16 cellular contexts compared by ENCODE assay signal in the genomic region with DNA sequence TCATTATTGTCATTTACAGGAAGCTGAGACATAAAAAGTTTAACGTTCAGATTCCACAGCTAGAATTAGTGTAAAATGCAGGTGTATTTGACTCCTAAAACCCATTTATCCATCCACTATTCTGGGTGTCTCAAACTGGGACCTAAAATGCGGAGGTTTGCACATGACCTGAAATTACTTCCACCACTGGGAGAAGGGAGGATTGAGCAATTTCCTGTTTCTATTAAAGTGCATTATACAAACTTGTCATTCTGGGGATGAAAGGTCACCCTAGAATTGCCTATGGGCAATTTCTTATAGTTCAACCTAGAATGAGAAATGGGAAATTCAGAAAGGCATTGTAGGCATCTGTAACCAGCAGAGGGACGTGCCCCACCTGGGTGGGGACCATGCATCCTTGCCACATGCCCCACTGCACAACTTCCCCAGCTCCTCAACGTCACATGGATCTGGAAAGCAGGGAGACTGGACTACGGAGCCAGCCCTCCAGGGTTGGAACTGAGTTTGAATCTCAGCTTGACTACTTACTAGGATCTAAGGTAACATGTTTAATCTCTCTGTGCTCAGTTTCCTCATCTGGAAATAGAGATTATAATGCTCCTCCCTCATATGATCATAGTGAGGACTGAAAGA. TPM values are rescaled to one million over a fixed set of nuclear protein-coding genes. Genes with fewer than 3 reads are reported as not detected.
DNase-seq lines count a peak whose midpoint lies in the region; ATAC-seq and TF ChIP-seq lines count a peak whose summit lies in the region.
"Had no signal": no experiment of that assay in that cellular context is flagged by ENCODE, and none has a peak within 500 bp of the region (broad histone marks: within the 10 kb centered on the region; RNA-seq: fewer than 3 reads in every experiment).

No MANE protein-coding gene starts in this region.

- H3K27ac Mint-ChIP-seq in nephron, result no peak overlapping the region

- peaks cover 6% of the 10 kb centered on the region for H3K36me3 Mint-ChIP-seq in nephron (ENCODE audit: low read depth)
- H3K36me3 Mint-ChIP-seq: naive thymus-derived CD8-positive, alpha-beta T cell had no signal

- H3K4me3 ChIP-seq in body of pancreas, result no peak overlapping the region
- H3K4me3 ChIP-seq: esophagus squamous epithelium, HAP-1, K562, smooth muscle cell had no signal

- H3K4me1 ChIP-seq in body of pancreas, result peaks cover 6% of the 10 kb centered on the region
- H3K4me1 ChIP-seq: HAP-1 had no signal

- H3K4me3 Mint-ChIP-seq in nephron, result peak overlapping the region in 2 of 3 experiments; percentile 87 to 89

- peaks cover 15% of the 10 kb centered on the region for H3K27me3 Mint-ChIP-seq in nephron (ENCODE audit: low read depth)
- H3K27me3 Mint-ChIP-seq: naive thymus-derived CD8-positive, alpha-beta T cell had no signal

- H3K9me3 Mint-ChIP-seq in nephron, result no peaks in the 10 kb centered on the region
- H3K9me3 Mint-ChIP-seq: naive thymus-derived CD8-positive, alpha-beta T cell had no signal

- intact Hi-C loops in body of pancreas (cut with DNase I), result no loop called here

- H3K36me3 ChIP-seq in body of pancreas (replicated peaks in 1 of 2; ENCODE audit: insufficient read depth in 1 of 2, low read depth in 2 of 2), result no peaks in the 10 kb centered on the region
- H3K36me3 ChIP-seq: esophagus squamous epithelium, HAP-1 had no signal

- TF ChIP-seq CTCF in nephron (IDR thresholded peaks at IDR 0.05; ENCODE audit: unreplicated experiment in 3 of 3) (no peak), body of pancreas (IDR thresholded peaks at IDR 0.05) (no peak)

- no peaks in the 10 kb centered on the region for H3K27me3 ChIP-seq in body of pancreas
- H3K27me3 ChIP-seq: esophagus squamous epithelium had no signal

- DNase-seq in SIG-M5 treated with dmso at 0.1 percent for 504 hours (lab: John Stamatoyannopoulos, UW; ENCODE audit: unreplicated experiment), result peak; percentile 70
- no peak for DNase-seq in SIG-M5 (lab: John Stamatoyannopoulos, UW)
- peak; percentile 42 for DNase-seq in KBM-7
- peak; percentile 52 to 57 for DNase-seq in activated T-cell treated with anti-CD3 and anti-CD28 coated beads, Interleukin-2, amount 50 U/mL, for 48 hours
- DNase-seq in iPS-NIHi7 (ENCODE audit: extremely low spot score), result no peak
- DNase-seq in body of pancreas, result no peak
- DNase-seq: esophagus squamous epithelium; naive thymus-derived CD8-positive, alpha-beta T cell; NCI-H524; SK-N-SH had no signal

- no peaks in the 10 kb centered on the region for H3K4me1 Mint-ChIP-seq in nephron

- no peak overlapping the region for H3K27ac ChIP-seq in body of pancreas
- H3K27ac ChIP-seq: 22Rv1 had no signal

- in situ Hi-C loops in KBM-7 (cut with MboI; ENCODE audit: low pct_unique_long_range_greater_than_20kb, low sequenced_read_pairs), result loop anchor here (25.0 kb wide), 1 partner anchor 123 kb away; no protein-coding TSS in a partner anchor

- no peak for TF ChIP-seq POLR2A in body of pancreas (IDR thresholded peaks at IDR 0.05)

- ATAC-seq in body of pancreas (no peak), GM21737 (IDR thresholded peaks at IDR 0.05; ENCODE audit: unreplicated experiment) (no peak)
- ATAC-seq: K562; naive thymus-derived CD8-positive, alpha-beta T cell had no signal

- 80 to 88% methylated on average over 5 of the region's 5 CpGs for WGBS in body of pancreas, 2 donors

- H3K9me3 ChIP-seq in body of pancreas, result no peaks in the 10 kb centered on the region
- H3K9me3 ChIP-seq: esophagus squamous epithelium, HAP-1, SK-N-SH had no signal

RNA-seq across cellular contexts. Expression of gene MRPL39, which starts 47.0 kb away (rescaled TPM):
- total RNA-seq in body of pancreas, result 1 to 10 TPM; 4.4 to 6.3 TPM

Comparison
In these comparisons a context has a peak if more than half of its experiments do, and no peak if none do; other contexts are left out.
1. DNase-seq: peak in SIG-M5 treated with dmso at 0.1 percent for 504 hours (single experiment), KBM-7 (single experiment) and activated T-cell treated with anti-CD3 and anti-CD28 coated beads, Interleukin-2, amount 50 U/mL, for 48 hours (2 of 2); none in SIG-M5 (single experiment), iPS-NIHi7 (single experiment) and body of pancreas (0 of 4).